In genomic region chr4:15469402-15470148, GRCh38 we compare ENCODE assay signal across 8 cellular contexts. TPM values are rescaled to one million over a fixed set of nuclear protein-coding genes. Genes with fewer than 3 reads are reported as not detected.
DNase-seq lines count a peak whose midpoint lies in the region; ATAC-seq and TF ChIP-seq lines count a peak whose summit lies in the region.

TSS of gene CC2D2A (plus strand) at chr4:15469882. CDS start at chr4:15475933, 6,051 bp downstream.

- H3K9ac ChIP-seq in Loucy (ENCODE audit: low read depth, low read length, poor library complexity, severe bottlenecking), result no peak within 1 kb of the TSS

- in situ Hi-C loops in gastrocnemius medialis (cut with MboI; ENCODE audit: low sequenced_read_pairs in 4 of 4), result loop anchor here in 3 of 4 donors (10.0 to 25.0 kb wide), 2 partner anchors 457 to 535 kb away; partner anchors contain the start of gene CPEB2 (in 2 of the 3)

- TF ChIP-seq CTCF in CD14-positive monocyte (IDR thresholded peaks at IDR 0.05), result no peak
- no peak for TF ChIP-seq CTCF in Loucy (conservative IDR thresholded peaks at IDR 0.05; ENCODE audit: low read length)
- no peak for TF ChIP-seq CTCF in breast epithelium (IDR thresholded peaks at IDR 0.05)
- TF ChIP-seq CTCF in gastrocnemius medialis (IDR thresholded peaks at IDR 0.05 in 4 of 5, conservative IDR thresholded peaks at IDR 0.05 in 1 of 5), result no peak

- TF ChIP-seq POLR2A in breast epithelium (IDR thresholded peaks at IDR 0.05) (no peak), gastrocnemius medialis (IDR thresholded peaks at IDR 0.05) (no peak)

- H3K9me2 ChIP-seq in Loucy (replicated peaks; ENCODE audit: low read depth, low read length), result no peaks in the 10 kb centered on the region

- H3K36me3 Mint-ChIP-seq in CD14-positive monocyte (no peaks in the 10 kb centered on the region), immature natural killer cell (peaks cover 0 to 1% (median 0%) of the 10 kb centered on the region in 3 donors)

- peak within 1 kb of the TSS; percentile 20 to 38 for H3K27ac ChIP-seq in breast epithelium
- peak within 1 kb of the TSS in 3 of 4 donors; percentile 2 to 32 (median 24) for H3K27ac ChIP-seq in gastrocnemius medialis

- H3K9me3 ChIP-seq in Loucy (ENCODE audit: insufficient read depth, low read depth, low read length) (no peaks in the 10 kb centered on the region), breast epithelium (no peaks in the 10 kb centered on the region), gastrocnemius medialis (no peaks in the 10 kb centered on the region)

- peak; percentile 64 to 82 for ATAC-seq in gastrocnemius medialis
- ATAC-seq in HG03457 (IDR thresholded peaks at IDR 0.05; ENCODE audit: unreplicated experiment), result no peak

- intact Hi-C loops in CD14-positive monocyte (cut with micrococcal nuclease) (no loop called here), breast epithelium (cut with DNase I; ENCODE audit: low total_unique reads) (no loop called here), gastrocnemius medialis (cut with DNase I; ENCODE audit: low total_unique reads) (loop anchor here (5.0 to 10.0 kb wide), 2 partner anchors 335 to 1987 kb away; partner anchors contain the start of gene RAB28)

- H3K27me3 ChIP-seq in Loucy (ENCODE audit: insufficient read depth, low read length, poor library complexity, severe bottlenecking) (no peaks in the 10 kb centered on the region), breast epithelium (no peaks in the 10 kb centered on the region), gastrocnemius medialis (no peaks in the 10 kb centered on the region)

- no peaks in the 10 kb centered on the region for H3F3A ChIP-seq in Loucy (ENCODE audit: low read depth)

- no peaks in the 10 kb centered on the region for H3K4me1 ChIP-seq in Loucy (ENCODE audit: insufficient read depth, low read length, poor library complexity, severe bottlenecking)
- no peaks in the 10 kb centered on the region for H3K4me1 ChIP-seq in breast epithelium
- peaks cover 26 to 29% of the 10 kb centered on the region in 2 donors for H3K4me1 ChIP-seq in gastrocnemius medialis

- H3K4me3 Mint-ChIP-seq in CD14-positive monocyte (peak within 1 kb of the TSS; percentile 81 to 94), immature natural killer cell (peak within 1 kb of the TSS; percentile 85 to 92 (median 88))

- H3K4me2 ChIP-seq in Loucy (ENCODE audit: low read depth, low read length, poor library complexity, severe bottlenecking), result peak within 1 kb of the TSS; percentile 15

- no peaks in the 10 kb centered on the region for H4K20me1 ChIP-seq in Loucy (ENCODE audit: insufficient read depth, low read length, poor library complexity, severe bottlenecking)

- H3K4me1 Mint-ChIP-seq in CD14-positive monocyte (peaks cover 34% of the 10 kb centered on the region), immature natural killer cell (peaks cover 18 to 20% of the 10 kb centered on the region in 2 donors)

- no peak within 1 kb of the TSS; the same call in 1 of the 2 replicates for H2AFZ ChIP-seq in Loucy (ENCODE audit: low read length)

- no peaks in the 10 kb centered on the region for H3K79me2 ChIP-seq in Loucy (ENCODE audit: insufficient read depth, low read length)

- H3K27me3 Mint-ChIP-seq in CD14-positive monocyte (ENCODE audit: low read depth in 3 of 3) (peaks cover 0 to 4% (median 0%) of the 10 kb centered on the region in 3 donors), immature natural killer cell (ENCODE audit: low read depth in 3 of 3) (peaks cover 0 to 2% (median 2%) of the 10 kb centered on the region in 3 donors)

- H3K27ac Mint-ChIP-seq in CD14-positive monocyte (peak within 1 kb of the TSS in 3 of 7 donors; percentile 21 to 84 (median 38)), immature natural killer cell (peak within 1 kb of the TSS in 5 of 6 donors; percentile 32 to 76 (median 36))

- DNase-seq in CD14-positive monocyte (ENCODE audit: low spot score) (no peak), breast epithelium (ENCODE audit: low spot score in 2 of 2) (no peak), immature natural killer cell (peak in 2 of 3 donors; percentile 8 to 14), gastrocnemius medialis (peak in 1 of 2 donors; percentile 12), NCI-H128 (lab: John Stamatoyannopoulos, UW; ENCODE audit: unreplicated experiment) (no peak), NCI-H1930 (lab: John Stamatoyannopoulos, UW) (no peak)

- H3K36me3 ChIP-seq in Loucy (ENCODE audit: insufficient read depth, low read length) (no peaks in the 10 kb centered on the region), breast epithelium (no peaks in the 10 kb centered on the region), gastrocnemius medialis (no peaks in the 10 kb centered on the region)

- H3K9me3 Mint-ChIP-seq in CD14-positive monocyte, result no peaks in the 10 kb centered on the region
- no peaks in the 10 kb centered on the region for H3K9me3 Mint-ChIP-seq in immature natural killer cell

- no peak within 1 kb of the TSS for H3K4me3 ChIP-seq in Loucy (ENCODE audit: low read length, poor library complexity, severe bottlenecking)
- H3K4me3 ChIP-seq in breast epithelium, result peak within 1 kb of the TSS; percentile 51 to 66 (median 55)
- peak within 1 kb of the TSS; percentile 50 to 67 (median 62) for H3K4me3 ChIP-seq in gastrocnemius medialis

RNA-seq across cellular contexts. Expression of gene CC2D2A, which starts in this region (rescaled TPM):
- polyA plus RNA-seq in CD14-positive monocyte (1 to 10 TPM; 1.9 to 2.5 TPM), immature natural killer cell (under 1 TPM; 0.29 to 0.75 (median 0.64) TPM)
- total RNA-seq in breast epithelium (10 to 100 TPM; 10.7 to 22.9 (median 14.9) TPM), gastrocnemius medialis (1 to 10 TPM; 1.1 to 4.0 (median 2.9) TPM)

Comparison
In these comparisons a context has a peak if more than half of its experiments do, and no peak if none do; other contexts are left out.
1. Peak in DNase-seq in immature natural killer cell; RNA of the gene not detected or under 1 TPM.